8 cellular contexts compared by ENCODE assay signal in the genomic region with DNA sequence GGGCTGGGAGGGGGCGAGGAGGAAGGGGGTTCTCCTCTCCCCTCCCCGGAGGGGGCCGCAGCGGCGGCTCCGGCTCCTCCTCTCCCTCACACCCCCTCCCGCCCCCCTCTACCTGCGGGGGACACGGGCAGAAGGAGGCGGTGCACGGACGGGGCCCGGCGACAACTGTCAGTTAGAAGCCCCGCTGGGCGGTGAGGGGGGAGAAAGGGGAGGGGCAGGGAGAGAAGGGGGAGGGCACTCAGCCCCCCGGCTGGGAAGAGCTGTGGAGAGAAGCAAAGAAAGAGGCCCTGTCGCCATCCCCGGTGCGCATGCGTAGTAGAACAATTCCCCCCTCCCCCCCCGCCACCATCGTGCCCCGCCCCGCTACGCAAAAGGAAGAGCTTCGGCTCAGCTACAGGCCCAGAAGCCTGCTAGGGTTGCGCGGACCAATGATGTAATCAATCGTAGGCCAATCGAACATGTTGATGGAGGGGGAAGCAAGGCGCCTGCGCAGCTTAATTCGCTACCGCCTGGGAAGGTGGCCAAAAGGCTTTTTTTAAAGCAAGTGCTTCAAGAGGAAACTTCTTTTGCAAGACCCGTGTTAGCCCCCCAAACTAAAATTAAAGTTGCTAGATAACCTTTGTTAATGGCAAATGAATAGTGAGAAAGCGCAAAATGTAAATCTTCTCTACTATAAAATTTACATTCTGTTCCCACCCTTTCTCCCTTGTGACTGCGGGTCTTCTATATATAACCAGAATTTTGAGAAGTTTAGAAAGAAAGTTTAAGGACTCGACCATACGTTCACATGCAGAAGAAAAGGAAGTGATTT. TPM values are rescaled to one million over a fixed set of nuclear protein-coding genes. Genes with fewer than 3 reads are reported as not detected.
DNase-seq lines count a peak whose midpoint lies in the region; ATAC-seq and TF ChIP-seq lines count a peak whose summit lies in the region.

No MANE protein-coding gene starts in this region.

- no peak for TF ChIP-seq CTCF in left lung (IDR thresholded peaks at IDR 0.05)

- peaks cover 11 to 59% of the 10 kb centered on the region in 2 donors for H3K4me1 ChIP-seq in left lung

- H3K4me3 ChIP-seq in left lung = peak overlapping the region; percentile 81 to 94

- H3K9me3 Mint-ChIP-seq in dendritic cell treated with granulocyte-macrophage colony-stimulating factor and Interleukin-4, amounts not matched to agents 40 ng/mL and 50 ng/mL, for 4 days = peaks cover 5% of the 10 kb centered on the region

- peak; percentile 88 to 100 (median 96) for DNase-seq in C1 segment of cervical spinal cord (lab: John Stamatoyannopoulos, UW)
- DNase-seq in NCI-H526 treated with DMSO at 0.1 percent for 48 hours (lab: John Stamatoyannopoulos, UW) = peak; percentile 95
- peak; percentile 83 to 95 for DNase-seq in activated CD4-positive, alpha-beta T cell treated with anti-CD3 and anti-CD28 coated beads, Interleukin-2, amount 50 U/mL, for 24 hours (ENCODE audit: low read depth in 1 of 2, low spot score in 1 of 2)
- peak; percentile 93 to 97 for DNase-seq in left lung
- peak; percentile 93 for DNase-seq in stimulated activated CD4-positive, alpha-beta T cell treated with anti-CD3 and anti-CD28 coated beads, Interleukin-2, amount 100 ng/mL, for 4 hours (ENCODE audit: low read depth)

- peak overlapping the region; percentile 92 for H3K27ac Mint-ChIP-seq in dendritic cell treated with granulocyte-macrophage colony-stimulating factor and Interleukin-4, amounts not matched to agents 40 ng/mL and 50 ng/mL, for 4 days

- H3K4me1 Mint-ChIP-seq in dendritic cell treated with granulocyte-macrophage colony-stimulating factor and Interleukin-4, amounts not matched to agents 40 ng/mL and 50 ng/mL, for 4 days (ENCODE audit: low read depth) = peaks cover 53% of the 10 kb centered on the region

- peak overlapping the region; percentile 78 for H3K4me3 Mint-ChIP-seq in dendritic cell treated with granulocyte-macrophage colony-stimulating factor and Interleukin-4, amounts not matched to agents 40 ng/mL and 50 ng/mL, for 4 days

- no peaks in the 10 kb centered on the region for H3K27me3 Mint-ChIP-seq in dendritic cell treated with granulocyte-macrophage colony-stimulating factor and Interleukin-4, amounts not matched to agents 40 ng/mL and 50 ng/mL, for 4 days

- no peaks in the 10 kb centered on the region for H3K9me3 ChIP-seq in left lung

- no peaks in the 10 kb centered on the region for H3K36me3 ChIP-seq in left lung

- intact Hi-C loops in dendritic cell treated with granulocyte-macrophage colony-stimulating factor and Interleukin-4, amounts not matched to agents 40 ng/mL and 50 ng/mL, for 4 days (cut with micrococcal nuclease) = no loop called here
- intact Hi-C loops in left lung (cut with DNase I) = no loop called here

- ATAC-seq in GM19351 (IDR thresholded peaks at IDR 0.05; ENCODE audit: unreplicated experiment) = peak; percentile 64
- peak; percentile 58 for ATAC-seq in HG03520 (IDR thresholded peaks at IDR 0.05; ENCODE audit: unreplicated experiment)
- peak; percentile 86 for ATAC-seq in left lung

- peak overlapping the region; percentile 93 for H3K27ac ChIP-seq in left lung

- H3K27me3 ChIP-seq in left lung = no peaks in the 10 kb centered on the region

- H3K36me3 Mint-ChIP-seq in dendritic cell treated with granulocyte-macrophage colony-stimulating factor and Interleukin-4, amounts not matched to agents 40 ng/mL and 50 ng/mL, for 4 days (ENCODE audit: low read depth) = peaks cover 38% of the 10 kb centered on the region

RNA-seq across cellular contexts. Expression of gene RANBP6, which starts 7.0 kb away (rescaled TPM):
- total RNA-seq in left lung = 10 to 100 TPM; 16.8 to 21.6 TPM

Comparison
In these comparisons a context has a peak if more than half of its experiments do, and no peak if none do; other contexts are left out.
1. Peak in every context shown above with its lines: DNase-seq, ATAC-seq, H3K4me3 ChIP-seq and H3K27ac ChIP-seq.